ENCODE assay signal across 4 cellular contexts in the genomic region with DNA sequence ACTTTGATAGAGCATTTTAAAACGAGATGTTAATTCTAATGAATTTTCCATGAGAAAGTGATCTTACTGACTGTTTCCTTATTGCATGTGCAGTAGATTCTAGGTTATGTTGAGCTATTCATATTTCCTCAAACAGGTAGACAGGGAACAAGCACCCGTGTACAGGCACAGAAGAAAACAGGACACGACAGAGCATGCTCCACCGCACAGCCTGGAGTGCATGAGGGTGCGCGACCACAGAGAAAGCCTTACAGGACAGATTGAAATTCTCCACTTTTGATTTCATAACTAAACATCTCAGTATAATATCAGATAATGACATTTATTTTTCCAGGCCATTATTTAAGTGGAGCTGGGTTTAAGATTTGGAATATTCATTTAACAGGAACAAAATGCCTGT. TPM values are rescaled to one million over a fixed set of nuclear protein-coding genes. Genes with fewer than 3 reads are reported as not detected.
"Had no signal": no experiment of that assay in that cellular context is flagged by ENCODE, and none has a peak within 500 bp of the region (broad histone marks: within the 10 kb centered on the region; RNA-seq: fewer than 3 reads in every experiment).

No MANE protein-coding gene starts in this region.

RNA-seq across cellular contexts. Expression of gene TRIM77, which starts 41.9 kb away (rescaled TPM):
- polyA plus RNA-seq: HepG2, IgD-negative memory B cell, IMR-90, K562 had no signal
